ENCODE assay signal across 12 cellular contexts in genomic region chr9:78324682-78325081, GRCh38. TPM values are rescaled to one million over a fixed set of nuclear protein-coding genes. Genes with fewer than 3 reads are reported as not detected.
A peak's percentile ranks its signal among the peaks of the same experiment; 100 is the strongest.
DNase-seq lines count a peak whose midpoint lies in the region; ATAC-seq, FAIRE-seq and TF ChIP-seq lines count a peak whose summit lies in the region.
"Had no signal": no experiment of that assay in that cellular context is flagged by ENCODE, and none has a peak within 500 bp of the region (broad histone marks: within the 10 kb centered on the region; RNA-seq: fewer than 3 reads in every experiment).

No MANE protein-coding gene starts in this region.

- no peak overlapping the region for H3K9ac ChIP-seq in kidney (ENCODE audit: low read length in 2 of 2)

- H3K4me3 ChIP-seq in body of pancreas = no peak overlapping the region
- no peak overlapping the region for H3K4me3 ChIP-seq in kidney (ENCODE audit: low read length in 2 of 2)

- H3K27ac ChIP-seq in body of pancreas = peak overlapping the region; percentile 30 to 58 (median 44)
- H3K27ac ChIP-seq in kidney (ENCODE audit: low read depth in 2 of 2, low read length in 2 of 2) = peak overlapping the region; percentile 1 to 13

- H3K4me1 ChIP-seq in body of pancreas = peaks cover 20% of the 10 kb centered on the region
- peaks cover 4 to 15% of the 10 kb centered on the region in 2 donors for H3K4me1 ChIP-seq in kidney (ENCODE audit: control insufficient read depth in 1 of 2, insufficient read depth in 1 of 2, low read depth in 1 of 2, low read length in 2 of 2)

- 76 to 77% methylated on average over 8 of the region's 8 CpGs for WGBS in body of pancreas, 2 donors

- ATAC-seq in body of pancreas = no peak

- intact Hi-C loops in body of pancreas (cut with DNase I) (no loop called here), kidney (cut with DNase I) (no loop called here)

- no peaks in the 10 kb centered on the region for H3K27me3 ChIP-seq in body of pancreas

- TF ChIP-seq CTCF in body of pancreas (IDR thresholded peaks at IDR 0.05) = no peak
- TF ChIP-seq CTCF in kidney (IDR thresholded peaks at IDR 0.05; ENCODE audit: borderline replicate concordance, extremely low read depth, insufficient read depth) = no peak

- DNase-seq in NCI-H2171 (lab: John Stamatoyannopoulos, UW) = peak; percentile 13
- no peak for DNase-seq in body of pancreas
- no peak for DNase-seq in kidney
- no peak for DNase-seq in activated effector memory CD4-positive, alpha-beta T cell treated with Interleukin-2 at 50 U/mL for 16 hours
- no peak for DNase-seq in activated CD4-positive, CD25-positive, alpha-beta regulatory T cell treated with anti-CD3 and anti-CD28 coated beads, Interleukin-2, amount 50 U/mL, for 72 hours
- no peak for DNase-seq in Ammon's horn (ENCODE audit: low spot score)
- no peak for DNase-seq in NCI-H510A (lab: John Stamatoyannopoulos, UW)
- DNase-seq: ACHN, DND-41, HCEC 1CT, NCI-H2081 treated with DMSO at 0.1 percent for 48 hours, SHP77 treated with DMSO at 0.1 percent for 48 hours had no signal

- H3K9me3 ChIP-seq in body of pancreas (no peaks in the 10 kb centered on the region), kidney (ENCODE audit: control insufficient read depth in 1 of 2, low read length in 2 of 2) (no peaks in the 10 kb centered on the region)

- no peak for FAIRE-seq in kidney (lab: Jason Lieb, UNC)

- H3K36me3 ChIP-seq in body of pancreas (replicated peaks in 1 of 2; ENCODE audit: insufficient read depth in 1 of 2, low read depth in 2 of 2) = no peaks in the 10 kb centered on the region
- H3K36me3 ChIP-seq in kidney (ENCODE audit: control insufficient read depth in 1 of 2, insufficient read depth in 2 of 2, low read length in 2 of 2) = peaks cover 0 to 4% of the 10 kb centered on the region in 2 donors

- TF ChIP-seq POLR2A in body of pancreas (IDR thresholded peaks at IDR 0.05) = no peak

RNA-seq across cellular contexts. Expression of gene PSAT1, which starts 27.8 kb away (rescaled TPM):
- total RNA-seq in body of pancreas = 10 to 100 TPM; 21.8 to 49.3 TPM
- 22.4 TPM for total RNA-seq in kidney
- 141 TPM for polyA plus RNA-seq in kidney (ENCODE audit: insufficient read depth, low read depth, low replicate concordance)
